In the genomic region with DNA sequence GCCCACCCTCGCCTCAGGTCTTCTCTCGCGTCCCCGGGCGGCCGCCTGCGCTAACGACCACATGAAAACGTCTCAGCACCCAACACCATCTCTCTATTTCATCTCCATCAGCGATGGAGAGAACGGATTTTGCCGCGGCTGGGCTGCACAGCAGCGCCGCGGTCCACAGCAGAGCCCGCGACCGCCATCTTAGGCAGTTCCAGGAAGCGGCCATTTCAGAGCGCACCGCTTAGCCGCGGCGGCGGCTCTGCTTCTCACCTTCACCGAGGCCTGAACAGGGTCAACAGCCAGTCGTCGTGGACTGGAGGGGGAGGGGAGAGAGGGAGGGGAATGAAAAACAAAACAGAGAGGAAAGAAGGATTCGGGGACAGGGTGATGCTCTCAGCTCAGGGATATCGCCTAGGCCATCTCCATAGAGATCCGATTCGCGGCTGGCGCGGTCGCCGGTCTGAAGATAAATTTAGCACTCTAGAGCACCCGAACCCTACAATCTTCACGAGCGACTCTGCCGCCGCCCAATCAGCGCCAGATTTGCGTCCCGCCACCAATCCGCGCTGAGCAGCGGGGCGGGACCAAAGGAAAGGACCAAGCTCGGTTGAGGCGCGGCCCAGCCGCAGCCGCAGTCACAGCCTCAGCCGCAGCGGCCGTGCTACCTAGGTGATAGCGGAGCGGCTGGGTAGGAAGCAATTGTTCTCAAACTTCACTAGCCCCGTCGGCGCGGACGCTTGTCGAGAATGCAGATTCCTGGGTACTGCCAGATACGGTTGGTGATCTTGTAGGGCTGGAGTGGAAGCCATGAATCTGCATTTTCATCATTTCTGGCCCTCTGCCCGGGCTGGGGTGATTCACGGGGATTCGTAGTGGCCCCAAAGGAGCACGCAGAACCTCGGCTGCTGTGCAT, we compare ENCODE assay signal across 8 cellular contexts. TPM values are rescaled to one million over a fixed set of nuclear protein-coding genes. Genes with fewer than 3 reads are reported as not detected.
DNase-seq lines count a peak whose midpoint lies in the region; ATAC-seq, FAIRE-seq and TF ChIP-seq lines count a peak whose summit lies in the region.

A gene (minus strand): TSS at position 450 of the 901 bp plus-strand sequence. CDS start 3,108 bp downstream, outside the sequence.

- peak within 1 kb of the TSS; percentile 97 to 98 for H3K9ac ChIP-seq in kidney (ENCODE audit: low read length in 2 of 2)

- DNase-seq in AML-193 (lab: John Stamatoyannopoulos, UW) (peak; percentile 93 to 96), NCI-H510A (lab: John Stamatoyannopoulos, UW) (peak; percentile 92), cerebellum (ENCODE audit: low spot score) (peak; percentile 96), kidney (peak; percentile 99)
- peak; percentile 93 for DNase-seq in activated CD4-positive, alpha-beta T cell treated with anti-CD3 and anti-CD28 coated beads for 1 hour
- DNase-seq in stimulated activated CD4-positive, alpha-beta T cell treated with anti-CD3 and anti-CD28 coated beads, Interleukin-15, amount 100 ng/mL, for 24 hours, result peak; percentile 96

- peak within 1 kb of the TSS; percentile 91 to 99 for H3K27ac ChIP-seq in kidney (ENCODE audit: low read depth in 2 of 2, low read length in 2 of 2)

- H3K36me3 ChIP-seq in kidney (ENCODE audit: control insufficient read depth in 1 of 2, insufficient read depth in 2 of 2, low read length in 2 of 2), result peaks cover 17 to 24% of the 10 kb centered on the region in 2 donors

- no peaks in the 10 kb centered on the region for H3K9me3 ChIP-seq in kidney (ENCODE audit: control insufficient read depth in 1 of 2, low read length in 2 of 2)

- TF ChIP-seq POLR2A in GM19099 (IDR thresholded peaks at IDR 0.05; ENCODE audit: extremely low read depth, insufficient read length, low read depth), result peak; percentile 86

- ATAC-seq in HG03432 (IDR thresholded peaks at IDR 0.05; ENCODE audit: unreplicated experiment), result peak; percentile 93

- peaks cover 4 to 5% of the 10 kb centered on the region in 2 donors for H3K4me1 ChIP-seq in kidney (ENCODE audit: control insufficient read depth in 1 of 2, insufficient read depth in 1 of 2, low read depth in 1 of 2, low read length in 2 of 2)

- peak; percentile 47 for FAIRE-seq in kidney (lab: Jason Lieb, UNC)

- TF ChIP-seq CTCF in kidney (IDR thresholded peaks at IDR 0.05; ENCODE audit: borderline replicate concordance, extremely low read depth, insufficient read depth), result peak; percentile 24

- intact Hi-C loops in kidney (cut with DNase I), result loop anchor here (10.0 kb wide), 1 partner anchor 53 kb away; a partner anchor contains a TSS

- peak within 1 kb of the TSS; percentile 92 to 94 for H3K4me3 ChIP-seq in kidney (ENCODE audit: low read length in 2 of 2)

RNA-seq across cellular contexts. Expression of the gene that starts here (rescaled TPM):
- total RNA-seq in cerebellum (71.9 TPM), kidney (59.7 TPM)
- 25.2 TPM for polyA plus RNA-seq in kidney (ENCODE audit: insufficient read depth, low read depth, low replicate concordance)

Comparison
In these comparisons a context has a peak if more than half of its experiments do, and no peak if none do; other contexts are left out.
1. Peak in every context shown above with its lines: DNase-seq, ATAC-seq, H3K4me3 ChIP-seq and H3K27ac ChIP-seq.